Comparison of ENCODE assay signal across 8 cellular contexts in the genomic region with DNA sequence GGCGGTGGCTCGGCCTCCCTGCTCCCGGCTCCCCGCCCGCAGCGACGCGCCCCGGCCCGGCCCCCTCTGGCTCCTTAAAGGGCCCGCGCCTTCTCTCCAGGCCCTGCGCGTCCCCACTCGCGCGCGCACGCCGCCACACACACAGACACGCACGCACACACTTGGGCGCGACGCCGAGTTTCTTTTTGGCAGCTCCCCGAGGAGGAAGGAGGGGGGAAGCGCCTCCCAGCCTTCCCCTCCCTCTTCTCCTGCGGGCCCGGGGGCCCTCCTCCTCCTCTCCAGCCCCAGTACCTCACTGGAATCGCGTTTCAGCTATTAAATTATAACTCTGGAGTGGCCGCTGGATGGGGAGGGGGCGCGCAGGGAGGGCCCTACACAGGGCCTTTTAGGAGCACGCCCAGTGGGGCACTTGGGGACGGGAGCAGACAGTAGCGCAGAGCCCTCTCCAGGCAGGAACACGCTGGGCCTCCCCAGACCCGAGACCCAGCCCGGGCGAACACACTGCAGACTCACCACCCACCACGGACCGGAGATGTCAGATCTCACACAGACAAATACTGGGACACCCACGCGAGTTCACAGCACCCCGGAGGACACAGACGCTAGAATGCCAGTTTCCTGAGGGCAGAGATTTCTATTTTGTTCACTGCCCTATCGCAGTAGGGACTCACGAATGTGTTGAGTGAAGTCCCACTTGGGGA. TPM values are rescaled to one million over a fixed set of nuclear protein-coding genes. Genes with fewer than 3 reads are reported as not detected.
DNase-seq lines count a peak whose midpoint lies in the region; ATAC-seq and TF ChIP-seq lines count a peak whose summit lies in the region.

No MANE protein-coding gene starts in this region.

- peaks cover 8% of the 10 kb centered on the region for H3K4me1 Mint-ChIP-seq in activated CD8-positive, alpha-beta memory T cell treated with anti-CD3 and anti-CD28 coated beads, Interleukin-2, amount 10 ng/mL, durations not matched to agents 7 days and 5 days

- H3K4me3 ChIP-seq in endocrine pancreas (ENCODE audit: control insufficient read depth, insufficient read depth, low read length) = no peak overlapping the region

- peak overlapping the region; percentile 92 for H3K27ac ChIP-seq in C4-2B

- peak; percentile 79 for DNase-seq in HPDE6-E6E7 (ENCODE audit: extremely low spot score)
- peak; percentile 80 to 94 for DNase-seq in NOMO-1 (lab: John Stamatoyannopoulos, UW; ENCODE audit: unreplicated experiment in 2 of 2)
- DNase-seq in activated CD8-positive, alpha-beta memory T cell treated with anti-CD3 and anti-CD28 coated beads, Interleukin-2, amount 10 ng/mL, durations not matched to agents 7 days and 5 days = peak; percentile 85
- peak; percentile 97 for DNase-seq in mesenteric fat pad (ENCODE audit: low spot score)
- DNase-seq in stimulated activated CD8-positive, alpha-beta memory T cell treated with anti-CD3 and anti-CD28 coated beads, Interleukin-15, amount 100 ng/mL, for 1 hour (ENCODE audit: low read depth) = peak; percentile 58

- no peak for TF ChIP-seq CTCF in C4-2B (conservative IDR thresholded peaks at IDR 0.05)

- peak overlapping the region; percentile 53 for H3K4me3 Mint-ChIP-seq in activated CD8-positive, alpha-beta memory T cell treated with anti-CD3 and anti-CD28 coated beads, Interleukin-2, amount 10 ng/mL, durations not matched to agents 7 days and 5 days

- peak overlapping the region; percentile 60 for H3K9ac ChIP-seq in endocrine pancreas (ENCODE audit: control insufficient read depth, insufficient read depth, low read length)

- H3K27me3 ChIP-seq in endocrine pancreas (ENCODE audit: control insufficient read depth, insufficient read depth, low read length) = no peaks in the 10 kb centered on the region

- no peaks in the 10 kb centered on the region for H3K9me3 ChIP-seq in endocrine pancreas (ENCODE audit: control insufficient read depth, low read length)

- H3K9me3 Mint-ChIP-seq in activated CD8-positive, alpha-beta memory T cell treated with anti-CD3 and anti-CD28 coated beads, Interleukin-2, amount 10 ng/mL, durations not matched to agents 7 days and 5 days (ENCODE audit: low read depth) = no peaks in the 10 kb centered on the region

- peak overlapping the region; percentile 59 for H3K27ac Mint-ChIP-seq in activated CD8-positive, alpha-beta memory T cell treated with anti-CD3 and anti-CD28 coated beads, Interleukin-2, amount 10 ng/mL, durations not matched to agents 7 days and 5 days

- H3K4me1 ChIP-seq in endocrine pancreas (ENCODE audit: control insufficient read depth, insufficient read depth, low read length) = no peaks in the 10 kb centered on the region

- H3K36me3 Mint-ChIP-seq in activated CD8-positive, alpha-beta memory T cell treated with anti-CD3 and anti-CD28 coated beads, Interleukin-2, amount 10 ng/mL, durations not matched to agents 7 days and 5 days = no peaks in the 10 kb centered on the region

- H3K27me3 Mint-ChIP-seq in activated CD8-positive, alpha-beta memory T cell treated with anti-CD3 and anti-CD28 coated beads, Interleukin-2, amount 10 ng/mL, durations not matched to agents 7 days and 5 days = peaks cover 6% of the 10 kb centered on the region

- ATAC-seq in GM19438 (IDR thresholded peaks at IDR 0.05; ENCODE audit: low read depth, unreplicated experiment) = peak; percentile 36
- peak; percentile 80 for ATAC-seq in activated CD8-positive, alpha-beta memory T cell treated with anti-CD3 and anti-CD28 coated beads, Interleukin-2, amount 10 ng/mL, durations not matched to agents 7 days and 5 days

- H3K36me3 ChIP-seq in endocrine pancreas (ENCODE audit: control insufficient read depth, insufficient read depth, low read length) = no peaks in the 10 kb centered on the region

- CTCF ChIA-PET in activated CD8-positive, alpha-beta memory T cell treated with anti-CD3 and anti-CD28 coated beads, Interleukin-2, amount 10 ng/mL, durations not matched to agents 7 days and 5 days (lab: Charles Lee) = interaction anchor here (1.1 to 1.5 kb wide), 3 partner anchors 16 to 204 kb away, joined by 3 to 6 read pairs (median 3); no protein-coding TSS in a partner anchor

RNA-seq across cellular contexts. Expression of a gene that starts 0.4 kb away (rescaled TPM):
- 10 to 100 TPM; 84.6 to 99.4 TPM for total RNA-seq in activated CD8-positive, alpha-beta memory T cell treated with anti-CD3 and anti-CD28 coated beads, Interleukin-2, amount 10 ng/mL, durations not matched to agents 7 days and 5 days
- total RNA-seq in mesenteric fat pad = 248 TPM
